In the genomic region with DNA sequence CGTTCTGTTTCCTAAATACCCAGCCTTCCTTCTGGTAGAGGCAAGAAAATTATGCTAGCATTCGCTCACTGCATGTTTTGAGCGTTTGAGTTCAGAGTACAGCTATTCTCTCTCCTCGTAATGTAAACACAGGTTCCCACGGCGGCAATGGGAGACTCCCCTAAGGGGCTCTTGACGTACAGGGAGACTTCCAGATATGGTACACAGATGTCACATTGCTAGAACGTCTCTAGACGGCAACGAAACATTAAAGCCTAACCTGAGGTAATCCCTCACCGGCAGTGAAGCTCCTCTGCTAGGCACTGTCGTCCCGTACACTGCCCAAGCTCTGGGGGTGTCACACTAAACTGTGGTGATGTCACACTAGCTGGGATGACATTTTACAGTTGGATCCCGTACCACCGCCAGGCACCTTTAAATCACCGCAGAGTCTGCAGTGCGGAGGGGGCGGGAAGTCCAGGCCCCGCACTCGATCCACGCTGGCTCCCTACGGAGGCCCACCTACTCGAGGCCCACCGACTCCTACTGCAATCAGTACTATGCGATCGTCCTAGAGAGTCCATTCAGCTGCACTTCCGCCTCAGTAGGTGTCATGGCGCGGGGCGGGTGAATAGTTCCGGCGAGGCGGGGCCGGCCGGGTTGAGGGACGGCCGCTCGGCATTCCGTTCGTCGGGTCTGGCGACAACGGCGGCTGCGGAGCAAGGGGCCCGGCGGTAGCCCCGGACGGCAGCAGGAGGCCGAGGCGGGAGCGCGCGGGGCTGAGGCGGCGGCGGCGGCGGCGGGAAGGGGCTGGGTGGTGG, we compare ENCODE assay signal across 8 cellular contexts. TPM values are rescaled to one million over a fixed set of nuclear protein-coding genes. Genes with fewer than 3 reads are reported as not detected.
DNase-seq lines count a peak whose midpoint lies in the region; ATAC-seq, FAIRE-seq and TF ChIP-seq lines count a peak whose summit lies in the region.

A gene (plus strand): TSS at position 375 of the 800 bp plus-strand sequence.

- no peak for TF ChIP-seq CTCF in D721Med (IDR thresholded peaks at IDR 0.05; ENCODE audit: insufficient read depth, missing control alignments)
- no peak for TF ChIP-seq CTCF in OCI-LY7 (conservative IDR thresholded peaks at IDR 0.05; ENCODE audit: low read length)
- TF ChIP-seq CTCF in endothelial cell of umbilical vein (IDR thresholded peaks at IDR 0.05; ENCODE audit: extremely low read depth in 1 of 2, insufficient read depth in 1 of 2, low read depth in 1 of 2, low read length in 2 of 2) = no peak

- no TSS peak for BruUV-seq in OCI-LY7 (replicated peaks; lab: Mats Ljungman, UMichigan)
- TSS peak; percentile 79 for BruUV-seq in endothelial cell of umbilical vein (replicated peaks; lab: Mats Ljungman, UMichigan)

- POLR2A ChIA-PET in OCI-LY7 (lab: Charles Lee) = interaction anchor here (0.5 to 5.0 kb wide), 14 partner anchors 10 to 950 kb away, joined by 3 to 68 read pairs (median 4); a partner anchor contains a TSS
- POLR2A ChIA-PET in endothelial cell of umbilical vein (lab: Charles Lee) = interaction anchor here (0.6 to 2.1 kb wide), 3 partner anchors 23 to 572 kb away, joined by 4 to 8 read pairs (median 4); a partner anchor contains a TSS

- ATAC-seq in GM21515 (IDR thresholded peaks at IDR 0.05; ENCODE audit: unreplicated experiment) = peak; percentile 63

- H3K36me3 ChIP-seq in OCI-LY7 (ENCODE audit: insufficient read depth, low read length) (peaks cover 2% of the 10 kb centered on the region; the same call in 1 of the 2 replicates), endothelial cell of umbilical vein (ENCODE audit: control insufficient read depth in 2 of 2, extremely low read depth in 1 of 2, insufficient read depth in 2 of 2, low read length in 2 of 2) (no peaks in the 10 kb centered on the region)

- peak within 1 kb of the TSS; percentile 93 for H3K4me2 ChIP-seq in OCI-LY7 (ENCODE audit: low read length)
- peak within 1 kb of the TSS; percentile 83 for H3K4me2 ChIP-seq in endothelial cell of umbilical vein (ENCODE audit: insufficient read depth, low read length)

- H3K9ac ChIP-seq in endothelial cell of umbilical vein (replicated peaks; ENCODE audit: extremely low read depth, insufficient read depth, low read length) = peak within 1 kb of the TSS; percentile 89

- no peak for FAIRE-seq in D721Med (lab: Jason Lieb, UNC)
- FAIRE-seq in endothelial cell of umbilical vein (lab: Jason Lieb, UNC) = peak; percentile 85

- intact Hi-C loops in OCI-LY7 (cut with micrococcal nuclease; ENCODE audit: unreplicated experiment) = loop anchor here (1.0 to 2.0 kb wide), 3 partner anchors 24 to 170 kb away; a partner anchor contains a TSS
- intact Hi-C loops in endothelial cell of umbilical vein (cut with micrococcal nuclease) = loop anchor here (1.0 to 2.0 kb wide), 4 partner anchors 24 to 170 kb away; a partner anchor contains a TSS

- CTCF ChIA-PET in OCI-LY7 (lab: Charles Lee; ENCODE audit: unreplicated experiment) (interaction anchor here (0.6 to 1.9 kb wide), 4 partner anchors 15 to 117 kb away, joined by 3 to 6 read pairs (median 3); a partner anchor contains a TSS), endothelial cell of umbilical vein (lab: Charles Lee) (interaction anchor here (0.6 to 6.8 kb wide), 14 partner anchors 9 to 354 kb away, joined by 3 to 54 read pairs (median 6); a partner anchor contains a TSS)

- H2AFZ ChIP-seq in OCI-LY7 (ENCODE audit: low read length) = peak within 1 kb of the TSS; percentile 71
- peak within 1 kb of the TSS; percentile 62 for H2AFZ ChIP-seq in endothelial cell of umbilical vein (ENCODE audit: low read depth, low read length)

- H3K4me1 ChIP-seq in OCI-LY7 (ENCODE audit: insufficient read depth, low read length, poor library complexity, severe bottlenecking) (peaks cover 51% of the 10 kb centered on the region), endothelial cell of umbilical vein (ENCODE audit: control insufficient read depth, extremely low read depth, insufficient read depth, low read length) (peaks cover 26% of the 10 kb centered on the region)

- H3K4me3 ChIP-seq in OCI-LY7 (ENCODE audit: low read depth, low read length, poor library complexity, severe bottlenecking) = peak within 1 kb of the TSS; percentile 96
- H3K4me3 ChIP-seq in endothelial cell of umbilical vein (replicated peaks in 1 of 3; ENCODE audit: insufficient read depth in 1 of 3, low read depth in 1 of 3, low read length in 3 of 3) = peak within 1 kb of the TSS; percentile 63 to 73 (median 65)

- no peaks in the 10 kb centered on the region for H3K9me2 ChIP-seq in OCI-LY7 (ENCODE audit: insufficient read depth, low read length)

- peaks cover 0 to under 1% of the 10 kb centered on the region in 2 experiments for H3K27me3 ChIP-seq in endothelial cell of umbilical vein (ENCODE audit: control insufficient read depth in 2 of 2, insufficient read depth in 2 of 2, low read length in 2 of 2)

- no peaks in the 10 kb centered on the region for H3K9me1 ChIP-seq in endothelial cell of umbilical vein (replicated peaks; ENCODE audit: control insufficient read depth, extremely low read depth, insufficient read depth, low read length)

- dilution Hi-C loops in endothelial cell of umbilical vein (cut with MboI; ENCODE audit: extremely low pct_ligation_motif_present, low sequenced_read_pairs) = no loop called here

- DNase-seq in D721Med (ENCODE audit: insufficient read length, low spot score) (peak; percentile 60), HuH-7 (ENCODE audit: low spot score) (peak; percentile 69), OCI-LY7 (ENCODE audit: low spot score) (peak; percentile 96), activated T-cell treated with anti-CD3 and anti-CD28 coated beads for 1 hour (ENCODE audit: low read depth) (peak; percentile 91), endothelial cell of umbilical vein (ENCODE audit: low read depth, low spot score) (peak; percentile 90), middle frontal gyrus (ENCODE audit: extremely low spot score, low spot score) (peak; percentile 90)
- peak; percentile 85 to 89 for DNase-seq in stimulated activated CD8-positive, alpha-beta memory T cell treated with anti-CD3 and anti-CD28 coated beads, Interleukin-2, amount 100 ng/mL, for 48 hours (ENCODE audit: low read depth in 2 of 2)

- H3K27ac ChIP-seq in OCI-LY7 (ENCODE audit: low read depth, low read length, poor library complexity, severe bottlenecking) (peak within 1 kb of the TSS; percentile 75), endothelial cell of umbilical vein (ENCODE audit: insufficient read depth, low read depth, low read length) (peak within 1 kb of the TSS; percentile 89)

- H4K20me1 ChIP-seq in OCI-LY7 (ENCODE audit: insufficient read depth, low read length) (peaks cover 16% of the 10 kb centered on the region), endothelial cell of umbilical vein (replicated peaks; ENCODE audit: control insufficient read depth, extremely low read depth, insufficient read depth, low read length) (no peaks in the 10 kb centered on the region)

- H3K9me3 ChIP-seq in OCI-LY7 (ENCODE audit: low read length) = no peaks in the 10 kb centered on the region
- no peaks in the 10 kb centered on the region for H3K9me3 ChIP-seq in endothelial cell of umbilical vein (replicated peaks; ENCODE audit: control insufficient read depth, insufficient read depth, low read length)

- peaks cover 45% of the 10 kb centered on the region for H3K79me2 ChIP-seq in OCI-LY7 (ENCODE audit: insufficient read depth, low read depth, low read length)
- peaks cover 45% of the 10 kb centered on the region for H3K79me2 ChIP-seq in endothelial cell of umbilical vein (ENCODE audit: control insufficient read depth, insufficient read depth, low read length)

- peak; percentile 91 for TF ChIP-seq POLR2A in endothelial cell of umbilical vein (IDR thresholded peaks at IDR 0.05; ENCODE audit: low read depth, low read length)

TF ChIP-seq in endothelial cell of umbilical vein, 7 proteins besides CTCF, POLR2A, EP300 and RAD21:
- TF ChIP-seq EZH2 (IDR thresholded peaks at IDR 0.05; ENCODE audit: borderline replicate concordance, low read depth, low read length, severe bottlenecking) (no peak), POLR2AphosphoS5 (IDR thresholded peaks at IDR 0.05; ENCODE audit: insufficient read depth, low read depth, low read length) (peak; percentile 80)

RNA-seq across cellular contexts. Expression of the gene that starts here (rescaled TPM):
- total RNA-seq in OCI-LY7 (2014; rRNA removed; shearing (Covaris generic)) = 17.3 and 20.4 TPM in 2 replicates
- total RNA-seq in OCI-LY7 (2022) (50.2 and 52.6 TPM in 2 replicates), endothelial cell of umbilical vein (50.2 and 56.1 TPM in 2 replicates)
- polyA plus RNA-seq in endothelial cell of umbilical vein = 39.3 and 41.1 TPM in 2 replicates
- 22.1 and 25.3 TPM in 2 replicates for polyA plus RNA-seq in endothelial cell of umbilical vein (2011; cell fraction: cytosol; rRNA removed)
- 41.4 and 46.4 TPM in 2 replicates for polyA plus RNA-seq in endothelial cell of umbilical vein (2011; cell fraction: nucleus; rRNA removed)
- 22.4 and 27.1 TPM in 2 replicates for polyA plus RNA-seq in endothelial cell of umbilical vein (2012)
- polyA minus RNA-seq in endothelial cell of umbilical vein = 145 TPM in 2 replicates
- 75.4 TPM for polyA minus RNA-seq in endothelial cell of umbilical vein (2011; cell fraction: cytosol; rRNA and poly(A)+ RNA removed)
- 49.0 and 78.2 TPM in 2 replicates for polyA minus RNA-seq in endothelial cell of umbilical vein (2011; cell fraction: nucleus; rRNA and poly(A)+ RNA removed)

Comparison
In these comparisons a context has a peak if more than half of its experiments do, and no peak if none do; other contexts are left out.
1. Peak in every context shown above with its lines: DNase-seq, ATAC-seq, H3K4me3 ChIP-seq and H3K27ac ChIP-seq.